In the genomic region with DNA sequence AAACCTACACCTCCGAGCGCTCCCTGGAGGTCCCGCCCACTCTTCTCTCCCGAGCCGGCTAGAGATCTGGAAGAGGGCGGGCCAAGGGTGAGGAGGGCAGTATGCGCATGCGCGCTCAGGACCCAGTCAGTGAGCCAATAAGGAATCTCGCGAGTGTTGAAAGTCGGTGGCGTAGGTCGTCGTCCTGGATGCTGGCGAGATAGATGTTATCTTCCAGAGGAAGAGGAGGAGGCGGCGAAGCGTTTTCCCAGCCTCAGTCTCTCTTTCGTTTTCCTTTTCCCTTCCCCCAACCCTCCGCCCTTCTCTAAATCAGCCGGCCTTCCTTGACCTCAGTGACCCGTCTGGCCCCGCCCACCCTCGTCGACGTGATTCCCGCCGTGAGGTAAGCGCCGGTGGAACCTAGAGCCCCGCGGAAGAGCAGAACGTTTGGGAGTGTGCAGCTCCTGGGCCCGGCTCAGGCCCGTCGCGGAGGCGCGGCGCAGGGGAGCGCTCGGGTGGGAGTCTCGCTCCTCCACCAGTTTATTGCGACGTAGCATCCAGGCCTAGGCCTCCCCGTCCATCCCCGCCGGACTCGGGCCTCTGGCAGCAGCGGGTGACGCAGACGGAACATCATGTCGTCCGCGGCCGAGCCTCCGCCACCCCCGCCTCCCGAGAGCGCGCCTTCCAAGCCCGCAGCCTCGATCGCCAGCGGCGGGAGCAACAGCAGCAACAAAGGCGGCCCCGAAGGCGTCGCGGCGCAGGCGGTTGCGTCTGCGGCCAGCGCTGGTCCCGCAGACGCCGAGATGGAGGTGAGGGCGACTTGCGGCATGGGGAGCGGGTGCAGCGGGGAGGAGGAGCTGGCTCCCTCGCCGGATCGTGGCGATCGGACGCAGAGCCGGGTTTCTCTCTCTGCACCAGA, we compare ENCODE assay signal across 8 cellular contexts. TPM values are rescaled to one million over a fixed set of nuclear protein-coding genes. Genes with fewer than 3 reads are reported as not detected.
A peak's percentile ranks its signal among the peaks of the same experiment; 100 is the strongest.
DNase-seq lines count a peak whose midpoint lies in the region; ATAC-seq and TF ChIP-seq lines count a peak whose summit lies in the region.

SMARCA5 (plus strand) TSS at position 389 of the 898 bp plus-strand sequence; CDS start at position 612, 223 bp downstream.

- peaks cover 26% of the 10 kb centered on the region for H3K36me3 Mint-ChIP-seq in activated CD4-positive, alpha-beta T cell treated with anti-CD3 and anti-CD28 coated beads, Interleukin-2, amount 10 ng/mL, durations not matched to agents 24 days and 14 days (ENCODE audit: low read depth)

- no peaks in the 10 kb centered on the region; the same call in 1 of the 2 replicates for H3K36me3 ChIP-seq in BJ (ENCODE audit: control insufficient read depth, insufficient read depth, low read length)

- peak; percentile 92 for DNase-seq in BJ (ENCODE audit: low read depth)
- peak; percentile 97 for DNase-seq in NCI-H526 treated with DMSO at 0.1 percent for 48 hours (lab: John Stamatoyannopoulos, UW)
- DNase-seq in activated CD4-positive, alpha-beta T cell treated with anti-CD3 and anti-CD28 coated beads, Interleukin-2, amount 10 ng/mL, durations not matched to agents 24 days and 14 days = peak; percentile 98
- peak; percentile 98 for DNase-seq in coronary artery (ENCODE audit: low spot score)
- peak; percentile 88 to 90 for DNase-seq in stimulated activated CD4-positive, alpha-beta T cell treated with anti-CD3 and anti-CD28 coated beads, Interleukin-1b, Interleukin-23, amount 100 ng/mL, for 4 hours (ENCODE audit: low read depth in 2 of 2)

- peaks cover 14% of the 10 kb centered on the region for H3K27me3 Mint-ChIP-seq in activated CD4-positive, alpha-beta T cell treated with anti-CD3 and anti-CD28 coated beads, Interleukin-2, amount 10 ng/mL, durations not matched to agents 24 days and 14 days

- CTCF ChIA-PET in BJ (lab: Yijun Ruan, JAX) = interaction anchor here (0.6 to 3.2 kb wide), 3 partner anchors 16 to 279 kb away, joined by 3 to 11 read pairs (median 4); no protein-coding TSS in a partner anchor

- H3K27ac ChIP-seq in coronary artery = peak within 1 kb of the TSS; percentile 96 to 99
- peak within 1 kb of the TSS; percentile 97 for H3K27ac ChIP-seq in layer of hippocampus (ENCODE audit: low read depth, low read length)

- H3K9me3 Mint-ChIP-seq in activated CD4-positive, alpha-beta T cell treated with anti-CD3 and anti-CD28 coated beads, Interleukin-2, amount 10 ng/mL, durations not matched to agents 24 days and 14 days = no peaks in the 10 kb centered on the region

- POLR2A ChIA-PET in BJ (lab: Charles Lee) = interaction anchor here (0.5 kb wide), 1 partner anchor 182 kb away, joined by 6 read pairs; no protein-coding TSS in a partner anchor

- H3K27ac Mint-ChIP-seq in activated CD4-positive, alpha-beta T cell treated with anti-CD3 and anti-CD28 coated beads, Interleukin-2, amount 10 ng/mL, durations not matched to agents 24 days and 14 days = peak within 1 kb of the TSS; percentile 97

- H3K4me3 Mint-ChIP-seq in activated CD4-positive, alpha-beta T cell treated with anti-CD3 and anti-CD28 coated beads, Interleukin-2, amount 10 ng/mL, durations not matched to agents 24 days and 14 days = peak within 1 kb of the TSS; percentile 100

- H3K27me3 ChIP-seq in BJ (ENCODE audit: control insufficient read depth, insufficient read depth, low read length) (peaks cover 2% of the 10 kb centered on the region; the same call in 1 of the 2 replicates), layer of hippocampus (ENCODE audit: control insufficient read depth, insufficient read depth, low read length) (no peaks in the 10 kb centered on the region)

- ATAC-seq in GM19324 (IDR thresholded peaks at IDR 0.05; ENCODE audit: low FRiP score, unreplicated experiment) = peak; percentile 97
- peak; percentile 83 for ATAC-seq in HG03469 (IDR thresholded peaks at IDR 0.05; ENCODE audit: unreplicated experiment)

- peaks cover 25% of the 10 kb centered on the region for H3K4me1 Mint-ChIP-seq in activated CD4-positive, alpha-beta T cell treated with anti-CD3 and anti-CD28 coated beads, Interleukin-2, amount 10 ng/mL, durations not matched to agents 24 days and 14 days

- intact Hi-C loops in activated CD4-positive, alpha-beta T cell treated with anti-CD3 and anti-CD28 coated beads, Interleukin-2, amount 10 ng/mL, durations not matched to agents 24 days and 14 days (cut with micrococcal nuclease) = loop anchor here (1.0 to 10.0 kb wide), 8 partner anchors 45 to 1971 kb away; partner anchors contain the start of genes ABCE1, ANAPC10, GAB1 and INPP4B

- H3K4me3 ChIP-seq in BJ (ENCODE audit: low read depth, low read length) (peak within 1 kb of the TSS; percentile 91), coronary artery (peak within 1 kb of the TSS; percentile 99)

- TF ChIP-seq CTCF in BJ (IDR thresholded peaks at IDR 0.05; ENCODE audit: insufficient read depth, low read depth, low read length) (no peak), coronary artery (IDR thresholded peaks at IDR 0.05) (no peak)

RNA-seq across cellular contexts. Expression of gene SMARCA5, which starts in this region (rescaled TPM):
- 6.3 and 13.3 TPM in 2 replicates for polyA plus RNA-seq in BJ (2011; rRNA removed)
- polyA minus RNA-seq in BJ (2011; rRNA and poly(A)+ RNA removed) = 10.9 and 15.4 TPM in 2 replicates
- 59.0 and 60.6 TPM in 2 replicates for total RNA-seq in activated CD4-positive, alpha-beta T cell treated with anti-CD3 and anti-CD28 coated beads, Interleukin-2, amount 10 ng/mL, durations not matched to agents 24 days and 14 days

Comparison
In these comparisons a context has a peak if more than half of its experiments do, and no peak if none do; other contexts are left out.
1. Peak in every context shown above with its lines: DNase-seq, ATAC-seq, H3K4me3 ChIP-seq and H3K27ac ChIP-seq.